10 cellular contexts compared by ENCODE assay signal in genomic region chr19:13864513-13865242, GRCh38. TPM values are rescaled to one million over a fixed set of nuclear protein-coding genes. Genes with fewer than 3 reads are reported as not detected.
DNase-seq lines count a peak whose midpoint lies in the region; ATAC-seq and TF ChIP-seq lines count a peak whose summit lies in the region.
"Had no signal": no experiment of that assay in that cellular context is flagged by ENCODE, and none has a peak within 500 bp of the region (broad histone marks: within the 10 kb centered on the region; RNA-seq: fewer than 3 reads in every experiment).

No MANE protein-coding gene starts in this region.

- CTCF ChIA-PET in Panc1 (lab: Charles Lee): no interaction called here

- H3K79me2 ChIP-seq in smooth muscle cell (ENCODE audit: low read depth): no peaks in the 10 kb centered on the region

- in situ Hi-C loops in Panc1 (cut with HindIII; ENCODE audit: low pct_unique_long_range_greater_than_20kb, low sequenced_read_pairs): no loop called here
- in situ Hi-C loops in G401 (cut with HindIII; ENCODE audit: low sequenced_read_pairs): no loop called here

- H2AFZ ChIP-seq in smooth muscle cell (ENCODE audit: low read depth): no peak overlapping the region

- WGBS in esophagus, 2 donors: 7 to 9% methylated on average over 40 to 58 of the region's 64 CpGs
- WGBS in smooth muscle cell (ENCODE audit: low lambda C conversion rate): 46% methylated on average over 23 of the region's 64 CpGs

- DNase-seq in DMS79 treated with DMSO at 0.1 percent for 48 hours (lab: John Stamatoyannopoulos, UW) (peak; percentile 19), DMS79 (lab: John Stamatoyannopoulos, UW) (no peak), Panc1 (ENCODE audit: low read depth, low spot score) (no peak), smooth muscle cell (lab: John Stamatoyannopoulos, UW; ENCODE audit: unreplicated experiment) (no peak), G401 (ENCODE audit: low spot score) (no peak)
- DNase-seq: NCI-H446 treated with DMSO at 0.1 percent for 48 hours had no signal

- H3K9me3 ChIP-seq in Panc1 (ENCODE audit: control insufficient read depth, insufficient read depth, low read depth, low read length) (no peaks in the 10 kb centered on the region), esophagus (ENCODE audit: control insufficient read depth in 2 of 2, insufficient read depth in 1 of 2, low read depth in 1 of 2, low read length in 1 of 2) (no peaks in the 10 kb centered on the region), smooth muscle cell (replicated peaks; ENCODE audit: low read depth) (no peaks in the 10 kb centered on the region)

- POLR2A ChIA-PET in Panc1 (lab: Charles Lee): no interaction called here

- H4K20me1 ChIP-seq in smooth muscle cell (ENCODE audit: low read depth): no peaks in the 10 kb centered on the region

- ATAC-seq in Panc1: no peak; the same call in 1 of the 2 replicates
- no peak for ATAC-seq in GM21447 (IDR thresholded peaks at IDR 0.05; ENCODE audit: unreplicated experiment)
- ATAC-seq in activated CD4-positive, CD25-positive, alpha-beta regulatory T cell treated with anti-CD3 and anti-CD28 coated beads, Interleukin-2, amount 50 U/mL, for 24 hours: no peak

- no peak overlapping the region for H3K9ac ChIP-seq in smooth muscle cell (ENCODE audit: low read depth)

- H3K36me3 ChIP-seq in Panc1 (ENCODE audit: control insufficient read depth, insufficient read depth, low read length) (no peaks in the 10 kb centered on the region), esophagus (ENCODE audit: control insufficient read depth in 2 of 2, insufficient read depth in 2 of 2, low read length in 1 of 2) (no peaks in the 10 kb centered on the region), smooth muscle cell (ENCODE audit: low read depth) (no peaks in the 10 kb centered on the region)

- H3K4me1 ChIP-seq in Panc1 (ENCODE audit: control insufficient read depth, insufficient read depth, low read length): peaks cover 12% of the 10 kb centered on the region
- H3K4me1 ChIP-seq in esophagus (ENCODE audit: control insufficient read depth in 2 of 2, insufficient read depth in 2 of 2, low read length in 1 of 2): peaks cover 0 to 5% of the 10 kb centered on the region in 2 donors
- H3K4me1 ChIP-seq in smooth muscle cell (ENCODE audit: low read depth): peaks cover 13% of the 10 kb centered on the region

- H3K27ac ChIP-seq in Panc1 (ENCODE audit: low read length) (no peak overlapping the region), esophagus (ENCODE audit: low read depth in 2 of 2, low read length in 1 of 2) (peak overlapping the region in 1 of 2 donors; percentile 35), smooth muscle cell (ENCODE audit: low read depth) (no peak overlapping the region)

- TF ChIP-seq CTCF in Panc1 (IDR thresholded peaks at IDR 0.05): no peak
- TF ChIP-seq CTCF in smooth muscle cell (IDR thresholded peaks at IDR 0.05; ENCODE audit: borderline replicate concordance, insufficient read depth, poor library complexity, severe bottlenecking): no peak

- no peaks in the 10 kb centered on the region for H3K27me3 ChIP-seq in Panc1 (ENCODE audit: control insufficient read depth, insufficient read depth, low read length)
- H3K27me3 ChIP-seq in esophagus (ENCODE audit: control insufficient read depth in 1 of 2, insufficient read depth in 2 of 2, low read length in 2 of 2): peaks cover 0 to 2% of the 10 kb centered on the region in 2 donors
- H3K27me3 ChIP-seq in smooth muscle cell (ENCODE audit: low read depth): no peaks in the 10 kb centered on the region

- H3K4me3 ChIP-seq in Panc1 (ENCODE audit: low read depth in 2 of 2, low read length in 2 of 2) (peak overlapping the region; percentile 14 to 18; a peak in 3 of 4 replicates), esophagus (ENCODE audit: low read depth in 1 of 2, low read length in 2 of 2) (peak overlapping the region; percentile 8 to 62), smooth muscle cell (peak overlapping the region; percentile 40)

- no TSS peak for BruUV-seq in Panc1 (replicated peaks; lab: Mats Ljungman, UMichigan)

- no peaks in the 10 kb centered on the region for H3F3A ChIP-seq in smooth muscle cell (ENCODE audit: low read depth)

- intact Hi-C loops in Panc1 (cut with micrococcal nuclease; ENCODE audit: unreplicated experiment): loop anchor here (5.0 kb wide), 1 partner anchor 77 kb away; no protein-coding TSS in a partner anchor

- peak overlapping the region; percentile 98 for H3K4me2 ChIP-seq in smooth muscle cell

RNA-seq across cellular contexts. Expression of gene NANOS3, which starts 12.3 kb away (rescaled TPM):
- total RNA-seq in Panc1 (2021; ENCODE audit: unreplicated experiment) (0.33 TPM), smooth muscle cell (not detected in 2 replicates)
- polyA plus RNA-seq in Panc1 (2012; ENCODE audit: insufficient read length): 0.71 TPM
- polyA plus RNA-seq in esophagus (not detected), smooth muscle cell (2.7 and 2.8 TPM in 2 replicates)
- total RNA-seq in G401 (2014; rRNA removed; shearing (Covaris generic)): 3.0 and 6.3 TPM in 2 replicates
- total RNA-seq: subcutaneous adipose tissue had no signal

RNA-seq across cellular contexts. Expression of gene BRME1, which starts 41.2 kb away (rescaled TPM):
- 6.5 TPM for total RNA-seq in Panc1 (2021; ENCODE audit: unreplicated experiment)
- 10.9 TPM for polyA plus RNA-seq in Panc1 (2012; ENCODE audit: insufficient read length)
- polyA plus RNA-seq in esophagus: 10 to 100 TPM in 1 of 2 donors, 1 to 10 TPM in 1; 7.5 to 13.0 TPM
- 0.72 and 1.2 TPM in 2 replicates for total RNA-seq in smooth muscle cell
- polyA plus RNA-seq in smooth muscle cell: 2.2 and 3.3 TPM in 2 replicates
- total RNA-seq in G401 (2014; rRNA removed; shearing (Covaris generic)): 2.9 and 6.6 TPM in 2 replicates

RNA-seq across cellular contexts. Expression of gene CC2D1A, which starts 41.3 kb away (rescaled TPM):
- total RNA-seq in Panc1 (2021; ENCODE audit: unreplicated experiment): 28.0 TPM
- 30.8 TPM for polyA plus RNA-seq in Panc1 (2012; ENCODE audit: insufficient read length)
- 10 to 100 TPM; 34.0 to 58.9 TPM for polyA plus RNA-seq in esophagus
- 8.0 and 9.5 TPM in 2 replicates for total RNA-seq in smooth muscle cell
- polyA plus RNA-seq in smooth muscle cell: 26.3 and 28.0 TPM in 2 replicates
- total RNA-seq in G401 (2014; rRNA removed; shearing (Covaris generic)): 11.9 and 17.5 TPM in 2 replicates
